13 cellular contexts compared by ENCODE assay signal in the genomic region with DNA sequence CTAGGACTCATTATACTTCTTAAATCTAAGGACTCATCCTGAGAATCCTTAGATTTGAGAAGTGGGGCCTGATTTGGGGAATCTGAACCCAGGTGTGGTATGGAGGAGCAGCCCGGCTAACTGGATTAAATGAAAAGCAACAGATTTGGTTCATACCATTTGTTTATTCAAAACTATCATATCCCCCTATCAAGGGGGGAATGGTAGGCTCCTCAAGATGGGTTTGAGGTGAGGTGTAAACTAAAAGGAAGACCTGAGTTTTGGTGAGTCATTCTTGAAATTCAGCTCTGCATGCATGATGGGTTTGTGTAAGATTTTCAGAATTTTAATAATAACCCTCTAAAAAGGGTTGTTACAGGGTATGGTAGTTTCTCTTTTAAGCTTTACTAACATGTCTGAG. TPM values are rescaled to one million over a fixed set of nuclear protein-coding genes. Genes with fewer than 3 reads are reported as not detected.
DNase-seq lines count a peak whose midpoint lies in the region; ATAC-seq and TF ChIP-seq lines count a peak whose summit lies in the region.
"Had no signal": no experiment of that assay in that cellular context is flagged by ENCODE, and none has a peak within 500 bp of the region (broad histone marks: within the 10 kb centered on the region; RNA-seq: fewer than 3 reads in every experiment).

No MANE protein-coding gene starts in this region.

- H3K36me3 Mint-ChIP-seq in stimulated activated naive CD8-positive, alpha-beta T cell treated with anti-CD3 and anti-CD28 coated beads, Interleukin-15, Interleukin-2, amounts not matched to agents 100 ng/mL and 50 ng/mL, for 24 hours (ENCODE audit: low read depth): peaks cover 46% of the 10 kb centered on the region
- H3K36me3 Mint-ChIP-seq in type B pancreatic cell: peaks cover 4% of the 10 kb centered on the region

- H3K4me1 ChIP-seq in left lung: no peaks in the 10 kb centered on the region
- H3K4me1 ChIP-seq: BLaER1 had no signal

- no peak for TF ChIP-seq CTCF in left lung (IDR thresholded peaks at IDR 0.05)
- TF ChIP-seq CTCF in type B pancreatic cell (conservative IDR thresholded peaks at IDR 0.05): no peak

- no peak overlapping the region for H3K27ac ChIP-seq in left lung
- H3K27ac ChIP-seq: BLaER1 had no signal

- no peak overlapping the region for H3K4me3 Mint-ChIP-seq in stimulated activated naive CD8-positive, alpha-beta T cell treated with anti-CD3 and anti-CD28 coated beads, Interleukin-15, Interleukin-2, amounts not matched to agents 100 ng/mL and 50 ng/mL, for 24 hours
- no peak overlapping the region for H3K4me3 Mint-ChIP-seq in type B pancreatic cell
- H3K4me3 Mint-ChIP-seq: nephron had no signal

- H3K9me3 ChIP-seq in left lung: peaks cover 0 to 14% of the 10 kb centered on the region in 2 donors

- DNase-seq in stimulated activated CD4-positive, alpha-beta T cell treated with anti-CD3 and anti-CD28 coated beads, Interleukin-15, amount 100 ng/mL, for 24 hours: peak; percentile 16
- DNase-seq in stimulated activated CD4-positive, alpha-beta T cell treated with anti-CD3 and anti-CD28 coated beads, Interleukin-1b, Interleukin-23, amount 100 ng/mL, for 48 hours: no peak
- DNase-seq in sciatic nerve (ENCODE audit: low spot score) (no peak), left lung (no peak), type B pancreatic cell (ENCODE audit: extremely low spot score, unreplicated experiment) (no peak)
- DNase-seq: HCEC 1CT, hippocampal formation, NCI-H1930 had no signal

- peak; percentile 59 for ATAC-seq in HG02571 (IDR thresholded peaks at IDR 0.05; ENCODE audit: unreplicated experiment)
- ATAC-seq in HG03520 (IDR thresholded peaks at IDR 0.05; ENCODE audit: unreplicated experiment): peak; percentile 92
- ATAC-seq in sciatic nerve: no peak
- no peak for ATAC-seq in left lung

- no peaks in the 10 kb centered on the region for H3K36me3 ChIP-seq in left lung

- peaks cover 42% of the 10 kb centered on the region for H3K4me1 Mint-ChIP-seq in stimulated activated naive CD8-positive, alpha-beta T cell treated with anti-CD3 and anti-CD28 coated beads, Interleukin-15, Interleukin-2, amounts not matched to agents 100 ng/mL and 50 ng/mL, for 24 hours (ENCODE audit: low read depth)
- H3K4me1 Mint-ChIP-seq in type B pancreatic cell (ENCODE audit: unreplicated experiment): no peaks in the 10 kb centered on the region
- H3K4me1 Mint-ChIP-seq: nephron had no signal

- intact Hi-C loops in sciatic nerve (cut with DNase I) (no loop called here), left lung (cut with DNase I) (no loop called here)

- peaks cover 11% of the 10 kb centered on the region for H3K9me3 Mint-ChIP-seq in stimulated activated naive CD8-positive, alpha-beta T cell treated with anti-CD3 and anti-CD28 coated beads, Interleukin-15, Interleukin-2, amounts not matched to agents 100 ng/mL and 50 ng/mL, for 24 hours
- H3K9me3 Mint-ChIP-seq in type B pancreatic cell: no peaks in the 10 kb centered on the region

- H3K27ac Mint-ChIP-seq in stimulated activated naive CD8-positive, alpha-beta T cell treated with anti-CD3 and anti-CD28 coated beads, Interleukin-15, Interleukin-2, amounts not matched to agents 100 ng/mL and 50 ng/mL, for 24 hours: peak overlapping the region; percentile 41
- no peak overlapping the region for H3K27ac Mint-ChIP-seq in type B pancreatic cell
- H3K27ac Mint-ChIP-seq: nephron had no signal

- H3K27me3 Mint-ChIP-seq in stimulated activated naive CD8-positive, alpha-beta T cell treated with anti-CD3 and anti-CD28 coated beads, Interleukin-15, Interleukin-2, amounts not matched to agents 100 ng/mL and 50 ng/mL, for 24 hours: no peaks in the 10 kb centered on the region
- H3K27me3 Mint-ChIP-seq in type B pancreatic cell: no peaks in the 10 kb centered on the region

- H3K27me3 ChIP-seq in left lung: no peaks in the 10 kb centered on the region
- H3K27me3 ChIP-seq: BLaER1 had no signal

- no peak overlapping the region for H3K4me3 ChIP-seq in left lung
- H3K4me3 ChIP-seq: BLaER1 had no signal

RNA-seq across cellular contexts. Expression of a gene that starts 53.4 kb away (rescaled TPM):
- total RNA-seq in sciatic nerve (15.3 TPM), left lung (10 to 100 TPM; 15.9 to 28.6 TPM), type B pancreatic cell (ENCODE audit: low replicate concordance) (41.9 and 49.9 TPM in 2 replicates)

Comparison
In these comparisons a context has a peak if more than half of its experiments do, and no peak if none do; other contexts are left out.
1. ATAC-seq: peak in HG02571 (single experiment) and HG03520 (single experiment); none in sciatic nerve (single experiment) and left lung (single experiment).